In genomic region chr1:112954945-112955677, GRCh38 we compare ENCODE assay signal across 8 cellular contexts. TPM values are rescaled to one million over a fixed set of nuclear protein-coding genes. Genes with fewer than 3 reads are reported as not detected.
DNase-seq lines count a peak whose midpoint lies in the region; ATAC-seq and TF ChIP-seq lines count a peak whose summit lies in the region.

No MANE protein-coding gene starts in this region.

- peak overlapping the region; percentile 91 for H3K4me2 ChIP-seq in neural progenitor cell

- peaks cover 44% of the 10 kb centered on the region for H3F3A ChIP-seq in neural progenitor cell (ENCODE audit: low read depth)

- peaks cover 91% of the 10 kb centered on the region for H3K79me2 ChIP-seq in neural progenitor cell (ENCODE audit: low read depth)

- ATAC-seq in GM19463 (IDR thresholded peaks at IDR 0.05; ENCODE audit: unreplicated experiment): peak; percentile 15
- ATAC-seq in activated T-helper 17 cell treated with anti-CD3 and anti-CD28 coated beads, Interleukin-2, amount 50 U/mL, for 72 hours (replicated peaks): peak; percentile 55

- DNase-seq in COLO668 (lab: John Stamatoyannopoulos, UW; ENCODE audit: unreplicated experiment): peak; percentile 56
- DNase-seq in HL-60 (ENCODE audit: low read depth in 1 of 2, low spot score in 1 of 2): peak in 1 of 2 experiments; percentile 63
- DNase-seq in Peyer's patch: peak; percentile 70 to 77 (median 71)
- DNase-seq in fibroblast of villous mesenchyme (ENCODE audit: low read depth): peak; percentile 64
- peak; percentile 87 for DNase-seq in neural progenitor cell (ENCODE audit: low spot score)

- H3K9me3 Mint-ChIP-seq in activated T-helper 17 cell treated with anti-CD3 and anti-CD28 coated beads, Interleukin-2, amount 50 U/mL, for 72 hours: no peaks in the 10 kb centered on the region
- H3K9me3 Mint-ChIP-seq in neural progenitor cell: peaks cover 4% of the 10 kb centered on the region

- H3K27me3 Mint-ChIP-seq in activated T-helper 17 cell treated with anti-CD3 and anti-CD28 coated beads, Interleukin-2, amount 50 U/mL, for 72 hours: no peaks in the 10 kb centered on the region
- peaks cover 4% of the 10 kb centered on the region for H3K27me3 Mint-ChIP-seq in neural progenitor cell (ENCODE audit: insufficient read depth, low read depth)

- H3K27me3 ChIP-seq in HL-60 (ENCODE audit: insufficient read depth, poor library complexity, severe bottlenecking) (no peaks in the 10 kb centered on the region), Peyer's patch (no peaks in the 10 kb centered on the region), neural progenitor cell (no peaks in the 10 kb centered on the region)

- peaks cover 47% of the 10 kb centered on the region for H4K20me1 ChIP-seq in neural progenitor cell (ENCODE audit: low read depth)

- TF ChIP-seq CTCF in HL-60 (IDR thresholded peaks at IDR 0.05; ENCODE audit: insufficient read depth, low read length) (no peak), Peyer's patch (IDR thresholded peaks at IDR 0.05) (no peak), fibroblast of villous mesenchyme (IDR thresholded peaks at IDR 0.05; ENCODE audit: insufficient read depth, low read depth, low read length) (no peak), neural progenitor cell (IDR thresholded peaks at IDR 0.05) (no peak)

- TF ChIP-seq POLR2A in Peyer's patch (IDR thresholded peaks at IDR 0.05): no peak

- H3K27ac ChIP-seq in HL-60 (replicated peaks) (peak overlapping the region; percentile 96), Peyer's patch (peak overlapping the region; percentile 86 to 91 (median 88)), neural progenitor cell (peak overlapping the region; percentile 73), temporal lobe (ENCODE audit: low read depth, low read length) (peak overlapping the region; percentile 79)

- H3K9ac ChIP-seq in neural progenitor cell: peak overlapping the region; percentile 19

- peak overlapping the region; percentile 97 for H2AFZ ChIP-seq in neural progenitor cell (replicated peaks)

- H3K9me3 ChIP-seq in Peyer's patch: no peaks in the 10 kb centered on the region
- no peaks in the 10 kb centered on the region for H3K9me3 ChIP-seq in neural progenitor cell (ENCODE audit: low read depth)

- peaks cover 77% of the 10 kb centered on the region for H3K36me3 Mint-ChIP-seq in activated T-helper 17 cell treated with anti-CD3 and anti-CD28 coated beads, Interleukin-2, amount 50 U/mL, for 72 hours (ENCODE audit: low read depth)
- H3K36me3 Mint-ChIP-seq in neural progenitor cell: peaks cover 20% of the 10 kb centered on the region

- H3K4me3 Mint-ChIP-seq in activated T-helper 17 cell treated with anti-CD3 and anti-CD28 coated beads, Interleukin-2, amount 50 U/mL, for 72 hours: peak overlapping the region; percentile 76
- H3K4me3 Mint-ChIP-seq in neural progenitor cell: peak overlapping the region; percentile 98

- H3K36me3 ChIP-seq in Peyer's patch (no peaks in the 10 kb centered on the region), neural progenitor cell (no peaks in the 10 kb centered on the region)

- peak overlapping the region; percentile 54 for H3K27ac Mint-ChIP-seq in activated T-helper 17 cell treated with anti-CD3 and anti-CD28 coated beads, Interleukin-2, amount 50 U/mL, for 72 hours
- H3K27ac Mint-ChIP-seq in neural progenitor cell: peak overlapping the region; percentile 93

- H3K4me3 ChIP-seq in HL-60 (replicated peaks; ENCODE audit: insufficient read depth, low read length) (peak overlapping the region; percentile 78), Peyer's patch (peak overlapping the region; percentile 74 to 86 (median 79)), fibroblast of villous mesenchyme (ENCODE audit: low read depth, low read length) (peak overlapping the region; percentile 79), neural progenitor cell (peak overlapping the region; percentile 69)

- H3K4me1 ChIP-seq in Peyer's patch (peaks cover 0 to 16% (median 2%) of the 10 kb centered on the region in 4 donors), neural progenitor cell (peaks cover 42% of the 10 kb centered on the region)

- peaks cover 32% of the 10 kb centered on the region for H3K4me1 Mint-ChIP-seq in activated T-helper 17 cell treated with anti-CD3 and anti-CD28 coated beads, Interleukin-2, amount 50 U/mL, for 72 hours
- H3K4me1 Mint-ChIP-seq in neural progenitor cell: peaks cover 36% of the 10 kb centered on the region

RNA-seq across cellular contexts. Expression of gene SLC16A1, which starts 0.9 kb away (rescaled TPM):
- 10 to 100 TPM in 3 of 4 donors, 1 to 10 TPM in 1; 2.5 to 33.1 (median 14.0) TPM for total RNA-seq in Peyer's patch
- 10 to 100 TPM; 65.5 to 98.3 TPM for total RNA-seq in activated T-helper 17 cell treated with anti-CD3 and anti-CD28 coated beads, Interleukin-2, amount 50 U/mL, for 72 hours
- total RNA-seq in fibroblast of villous mesenchyme: 71.8 and 129 TPM in 2 replicates
- total RNA-seq in neural progenitor cell (ENCODE audit: low replicate concordance): 136 and 149 TPM in 2 replicates
- 43.5 TPM for total RNA-seq in temporal lobe
